9 cellular contexts compared by ENCODE assay signal in genomic region chr19:41575998-41576397, GRCh38. TPM values are rescaled to one million over a fixed set of nuclear protein-coding genes. Genes with fewer than 3 reads are reported as not detected.
DNase-seq lines count a peak whose midpoint lies in the region; ATAC-seq and TF ChIP-seq lines count a peak whose summit lies in the region.
"Had no signal": no experiment of that assay in that cellular context is flagged by ENCODE, and none has a peak within 500 bp of the region (broad histone marks: within the 10 kb centered on the region; RNA-seq: fewer than 3 reads in every experiment).

TSS of gene CEACAM21 (plus strand) at chr19:41576166. CDS start at chr19:41576275, 109 bp downstream.

- H3K27me3 ChIP-seq in right cardiac atrium (ENCODE audit: control insufficient read depth, insufficient read depth) (no peaks in the 10 kb centered on the region), thymus (ENCODE audit: control insufficient read depth, insufficient read depth) (no peaks in the 10 kb centered on the region), mammary epithelial cell (ENCODE audit: insufficient read depth, low read length) (peaks cover 6% of the 10 kb centered on the region), foreskin keratinocyte (peaks cover 6% of the 10 kb centered on the region)

- H3K4me2 ChIP-seq in mammary epithelial cell (ENCODE audit: insufficient read depth, low read depth, low read length) = no peak within 1 kb of the TSS

- H4K20me1 ChIP-seq in mammary epithelial cell (ENCODE audit: insufficient read depth, low read length) = no peaks in the 10 kb centered on the region

- CTCF ChIA-PET in mammary epithelial cell (lab: Charles Lee; ENCODE audit: low non-redundant PET) = no interaction called here

- peaks cover 2% of the 10 kb centered on the region for H3K4me1 ChIP-seq in right cardiac atrium (ENCODE audit: control insufficient read depth, insufficient read depth, low read length)
- H3K4me1 ChIP-seq in thymus (ENCODE audit: control insufficient read depth, insufficient read depth, low read length) = peaks cover 7% of the 10 kb centered on the region
- H3K4me1 ChIP-seq in mammary epithelial cell (ENCODE audit: insufficient read depth, low read length) = no peaks in the 10 kb centered on the region
- no peaks in the 10 kb centered on the region for H3K4me1 ChIP-seq in foreskin keratinocyte

- no TSS peak for BruUV-seq in mammary epithelial cell (replicated peaks; lab: Mats Ljungman, UMichigan)

- no peaks in the 10 kb centered on the region for H3K36me3 ChIP-seq in thymus (ENCODE audit: control insufficient read depth, insufficient read depth)
- H3K36me3 ChIP-seq in mammary epithelial cell (ENCODE audit: insufficient read depth, low read length) = no peaks in the 10 kb centered on the region

- DNase-seq in GM12864 (ENCODE audit: low read depth) = peak; percentile 47
- peak; percentile 71 for DNase-seq in activated CD4-positive, alpha-beta T cell treated with anti-CD3 and anti-CD28 coated beads for 48 hours
- DNase-seq in right cardiac atrium = peak; percentile 56 to 83 (median 79)
- DNase-seq in mammary epithelial cell = no peak
- DNase-seq in foreskin keratinocyte = no peak
- DNase-seq in ecto neural progenitor cell (ENCODE audit: low spot score) = no peak

- intact Hi-C loops in right cardiac atrium (cut with DNase I) (no loop called here), mammary epithelial cell (cut with micrococcal nuclease) (no loop called here)

- peak; percentile 53 for ATAC-seq in HG03442 (IDR thresholded peaks at IDR 0.05; ENCODE audit: unreplicated experiment)
- ATAC-seq in right cardiac atrium = peak; percentile 85 to 92
- no peak for ATAC-seq in foreskin keratinocyte

- dilution Hi-C loops in mammary epithelial cell (cut with HindIII; ENCODE audit: low sequenced_read_pairs) = no loop called here

- H3K9ac ChIP-seq in mammary epithelial cell (ENCODE audit: insufficient read depth, low read length) = no peak within 1 kb of the TSS

- TF ChIP-seq CTCF in GM12864 (IDR thresholded peaks at IDR 0.05; ENCODE audit: low read depth, low read length, missing control alignments) = no peak
- no peak for TF ChIP-seq CTCF in mammary epithelial cell (conservative IDR thresholded peaks at IDR 0.05 in 1 of 2, IDR thresholded peaks at IDR 0.05 in 1 of 2; ENCODE audit: extremely low read depth in 1 of 2, insufficient read depth in 1 of 2, low read depth in 1 of 2, low read length in 2 of 2)
- TF ChIP-seq CTCF in foreskin keratinocyte (conservative IDR thresholded peaks at IDR 0.05) = no peak

- H2AFZ ChIP-seq in mammary epithelial cell (ENCODE audit: low read depth, low read length) = no peak within 1 kb of the TSS

- H3K27ac ChIP-seq in right cardiac atrium (ENCODE audit: low read length) (no peak within 1 kb of the TSS), thymus (ENCODE audit: low read depth) (no peak within 1 kb of the TSS), mammary epithelial cell (ENCODE audit: insufficient read depth, low read depth, low read length) (no peak within 1 kb of the TSS), foreskin keratinocyte (no peak within 1 kb of the TSS)

- WGBS in right cardiac atrium = 21% methylated on average over 4 of the region's 4 CpGs
- 4% methylated on average over 4 of the region's 4 CpGs for WGBS in thymus
- WGBS in mammary epithelial cell (ENCODE audit: low coverage, missing lambda C conversion rate) = 7% methylated on average over 4 of the region's 4 CpGs

- in situ Hi-C loops in mammary epithelial cell (cut with MboI; ENCODE audit: low sequenced_read_pairs in 2 of 2) = loop anchor here (10.0 kb wide), 2 partner anchors 121 to 131 kb away; partner anchors contain the start of gene ERICH4 (in 1 of the 2)

- no peaks in the 10 kb centered on the region for H3K79me2 ChIP-seq in mammary epithelial cell (ENCODE audit: insufficient read depth, low read length)

- H3K4me3 ChIP-seq in GM12864 (ENCODE audit: low read depth, low read length) = peak within 1 kb of the TSS; percentile 51
- H3K4me3 ChIP-seq in right cardiac atrium (ENCODE audit: low read length) = no peak within 1 kb of the TSS
- no peak within 1 kb of the TSS for H3K4me3 ChIP-seq in thymus (ENCODE audit: low read length)
- H3K4me3 ChIP-seq in mammary epithelial cell (replicated peaks in 1 of 3; ENCODE audit: insufficient read depth in 1 of 3, low read depth in 2 of 3, low read length in 3 of 3) = no peak within 1 kb of the TSS

- H3K9me3 ChIP-seq in right cardiac atrium (ENCODE audit: control insufficient read depth, low read length) (no peaks in the 10 kb centered on the region), thymus (ENCODE audit: control insufficient read depth) (peaks cover 1% of the 10 kb centered on the region), mammary epithelial cell (replicated peaks; ENCODE audit: insufficient read depth, low read length) (peaks cover 3% of the 10 kb centered on the region)

RNA-seq across cellular contexts. Expression of gene CEACAM21, which starts in this region (rescaled TPM):
- total RNA-seq in right cardiac atrium = 1 to 10 TPM in 2 of 4 donors, under 1 TPM in 2; 0.65 to 1.6 (median 1.2) TPM
- polyA plus RNA-seq in right cardiac atrium = 0.36 TPM
- 11.0 TPM for polyA plus RNA-seq in thymus
- total RNA-seq in mammary epithelial cell = not detected
- not detected for polyA plus RNA-seq in mammary epithelial cell
- polyA minus RNA-seq in mammary epithelial cell = not detected
- not detected in 2 replicates for total RNA-seq in foreskin keratinocyte
- polyA plus RNA-seq in foreskin keratinocyte = not detected in 2 replicates
- total RNA-seq: renal cortical epithelial cell had no signal

Comparison
In these comparisons a context has a peak if more than half of its experiments do, and no peak if none do; other contexts are left out.
1. DNase-seq: peak in GM12864 (single experiment), activated CD4-positive, alpha-beta T cell treated with anti-CD3 and anti-CD28 coated beads for 48 hours (single experiment) and right cardiac atrium (3 of 3); none in mammary epithelial cell (single experiment), foreskin keratinocyte (0 of 2) and ecto neural progenitor cell (single experiment).